Comparison of ENCODE assay signal across 9 cellular contexts in the genomic region with DNA sequence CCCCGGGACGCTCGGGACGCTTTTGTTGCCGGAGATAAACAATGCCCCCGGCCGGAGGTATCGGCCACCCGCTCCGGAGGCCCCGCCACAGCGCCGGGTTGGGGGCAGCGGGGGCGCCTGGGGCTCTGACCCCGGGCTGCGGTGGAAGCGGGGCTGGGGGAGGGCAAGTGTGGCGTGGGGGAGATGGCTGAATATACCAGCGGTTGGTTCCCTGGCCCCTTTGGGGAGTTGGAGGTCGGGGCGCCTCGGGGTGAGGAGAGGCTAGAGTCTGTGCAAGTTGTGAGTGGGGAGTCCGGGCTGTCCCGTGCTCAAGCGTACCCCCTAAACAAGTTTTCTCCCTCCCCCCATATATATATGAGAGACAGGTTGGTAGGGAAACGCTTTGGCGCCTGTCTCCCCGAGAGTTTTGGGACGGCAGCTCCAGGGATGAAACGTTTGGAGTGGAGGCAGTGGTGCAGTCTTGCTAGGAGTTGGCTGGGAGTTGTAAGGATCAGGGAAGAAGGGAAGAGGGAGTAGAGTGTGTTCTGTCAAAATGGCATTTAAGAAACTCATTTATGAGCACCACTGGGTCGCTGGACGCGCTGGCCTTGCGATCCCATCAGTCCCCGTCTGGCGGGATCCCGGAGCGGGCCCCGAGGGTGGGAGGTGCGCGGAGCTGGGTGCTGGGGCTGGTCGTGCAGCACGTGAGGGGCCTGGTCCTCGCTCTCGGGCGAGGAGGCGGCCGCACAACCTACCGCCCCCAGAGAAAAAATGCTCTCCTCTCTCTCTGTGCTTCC. TPM values are rescaled to one million over a fixed set of nuclear protein-coding genes. Genes with fewer than 3 reads are reported as not detected.
DNase-seq lines count a peak whose midpoint lies in the region; ATAC-seq and TF ChIP-seq lines count a peak whose summit lies in the region.
"Had no signal": no experiment of that assay in that cellular context is flagged by ENCODE, and none has a peak within 500 bp of the region (broad histone marks: within the 10 kb centered on the region; RNA-seq: fewer than 3 reads in every experiment).

No MANE protein-coding gene starts in this region.

- H3K36me3 ChIP-seq in thymus (ENCODE audit: control insufficient read depth, insufficient read depth), result no peaks in the 10 kb centered on the region
- H3K36me3 ChIP-seq: BLaER1 treated with 17β-estradiol and CSF1 and Interleukin-3, amounts not matched to agents 10 nM and 100 nM had no signal

- H3K9me3 ChIP-seq in thymus (ENCODE audit: control insufficient read depth), result no peaks in the 10 kb centered on the region

- TF ChIP-seq POLR2A in lower leg skin (IDR thresholded peaks at IDR 0.05), result no peak

- no peak for ATAC-seq in GM21717 (IDR thresholded peaks at IDR 0.05; ENCODE audit: unreplicated experiment)

- H3K27ac ChIP-seq in thymus (ENCODE audit: low read depth), result no peak overlapping the region
- H3K27ac ChIP-seq: BLaER1 treated with 17β-estradiol and CSF1 and Interleukin-3, amounts not matched to agents 10 nM and 100 nM had no signal

- DNase-seq in NCI-H146 (lab: John Stamatoyannopoulos, UW) (peak; percentile 37), NCI-H146 treated with DMSO at 0.1 percent for 48 hours (lab: John Stamatoyannopoulos, UW; ENCODE audit: unreplicated experiment) (no peak), NCI-H526 (lab: John Stamatoyannopoulos, UW) (peak; percentile 22 to 61), choroid plexus epithelial cell (ENCODE audit: low read depth) (peak; percentile 31), lower leg skin (ENCODE audit: low spot score in 2 of 2) (peak in 1 of 2 donors; percentile 87), kidney tubule cell (ENCODE audit: low spot score) (no peak)

- TF ChIP-seq CTCF in choroid plexus epithelial cell (conservative IDR thresholded peaks at IDR 0.05; ENCODE audit: low read depth, low read length) (no peak), lower leg skin (IDR thresholded peaks at IDR 0.05) (no peak)

- 2 to 4% methylated on average over 37 to 42 of the region's 50 CpGs for WGBS in lower leg skin, 2 donors
- WGBS in thymus, result 3% methylated on average over 50 of the region's 50 CpGs

- peaks cover 10% of the 10 kb centered on the region for H3K4me1 ChIP-seq in thymus (ENCODE audit: control insufficient read depth, insufficient read depth, low read length)

- peak overlapping the region; percentile 70 for H3K4me3 ChIP-seq in choroid plexus epithelial cell (ENCODE audit: low read depth, low read length)
- peak overlapping the region; percentile 87 for H3K4me3 ChIP-seq in lower leg skin (ENCODE audit: low read depth, poor library complexity, severe bottlenecking)
- peak overlapping the region; percentile 57 for H3K4me3 ChIP-seq in thymus (ENCODE audit: low read length)

- H3K27me3 ChIP-seq in thymus (ENCODE audit: control insufficient read depth, insufficient read depth), result peaks cover 27% of the 10 kb centered on the region

- intact Hi-C loops in lower leg skin (cut with DNase I; ENCODE audit: low total_unique reads), result no loop called here

RNA-seq across cellular contexts. Expression of a gene that starts 1.0 kb away (rescaled TPM):
- total RNA-seq in lower leg skin, result 1 to 10 TPM; 1.1 to 3.8 (median 1.9) TPM
- 0.82 TPM for polyA plus RNA-seq in thymus

RNA-seq across cellular contexts. Expression of a gene that starts 33.8 kb away (rescaled TPM):
- total RNA-seq in lower leg skin, result 10 to 100 TPM in 2 of 4 donors, 1 to 10 TPM in 2; 7.7 to 31.5 (median 10.0) TPM
- 12.8 TPM for polyA plus RNA-seq in thymus

Comparison
In these comparisons a context has a peak if more than half of its experiments do, and no peak if none do; other contexts are left out.
1. DNase-seq: peak in NCI-H146 (single experiment), NCI-H526 (2 of 2) and choroid plexus epithelial cell (single experiment); none in NCI-H146 treated with DMSO at 0.1 percent for 48 hours (single experiment) and kidney tubule cell (single experiment).
2. Peak in every context shown above with its lines, with median percentiles within 50 percentile points of each other: H3K4me3 ChIP-seq.